Comparison of ENCODE assay signal across 8 cellular contexts in the genomic region with DNA sequence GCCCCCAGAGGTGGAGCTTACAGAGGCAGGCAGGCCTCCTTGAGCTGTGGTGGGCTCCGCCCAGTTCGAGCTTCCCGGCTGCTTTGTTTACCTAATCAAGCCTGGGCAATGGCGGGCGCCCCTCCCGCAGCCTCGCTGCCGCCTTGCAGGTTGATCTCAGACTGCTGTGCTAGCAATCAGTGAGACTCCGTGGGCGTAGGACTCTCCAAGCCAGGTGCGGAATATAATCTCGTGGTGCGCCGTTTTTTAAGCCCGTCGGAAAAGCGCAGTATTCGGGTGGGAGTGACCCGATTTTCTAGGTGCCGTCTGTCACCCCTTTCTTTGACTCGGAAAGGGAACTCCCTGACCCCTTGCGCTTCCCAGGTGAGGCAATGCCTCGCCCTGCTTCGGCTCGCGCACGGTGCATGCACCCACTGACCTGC. TPM values are rescaled to one million over a fixed set of nuclear protein-coding genes. Genes with fewer than 3 reads are reported as not detected.
DNase-seq lines count a peak whose midpoint lies in the region; ATAC-seq, FAIRE-seq and TF ChIP-seq lines count a peak whose summit lies in the region.
"Not testable (repeated sequence)": the region's sequence is repeated elsewhere in the genome, so short reads cannot be mapped to it uniquely, and the experiment has no call there.

No MANE protein-coding gene starts in this region.

- dilution Hi-C loops in endothelial cell of umbilical vein (cut with MboI; ENCODE audit: extremely low pct_ligation_motif_present, low sequenced_read_pairs), result not testable (repeated sequence)

- H3K9me3 ChIP-seq in CD4-positive, alpha-beta T cell (ENCODE audit: control insufficient read depth, low read length); endothelial cell of umbilical vein (replicated peaks; ENCODE audit: control insufficient read depth, insufficient read depth, low read length); kidney (ENCODE audit: control insufficient read depth in 1 of 2, low read length in 2 of 2); osteoblast (ENCODE audit: low read depth, low read length): not testable (repeated sequence)

- H3K9ac ChIP-seq in endothelial cell of umbilical vein (replicated peaks; ENCODE audit: extremely low read depth, insufficient read depth, low read length), result peak overlapping the region; percentile 29
- peak overlapping the region in 1 of 2 donors; percentile 65 for H3K9ac ChIP-seq in kidney (ENCODE audit: low read length in 2 of 2)

- BruUV-seq in endothelial cell of umbilical vein (replicated peaks; lab: Mats Ljungman, UMichigan), result TSS peak; percentile 82

- H3K4me1 Mint-ChIP-seq in CD4-positive, alpha-beta T cell (ENCODE audit: low read depth); activated CD4-positive, alpha-beta T cell treated with anti-CD3 and anti-CD28 coated beads, Interleukin-2, amount 10 ng/mL, durations not matched to agents 24 days and 14 days; activated naive CD8-positive, alpha-beta T cell treated with anti-CD3 and anti-CD28 coated beads, Interleukin-2, amount 50 U/mL, for 24 hours: not testable (repeated sequence)

- TF ChIP-seq CTCF in CD4-positive, alpha-beta T cell (IDR thresholded peaks at IDR 0.05); endothelial cell of umbilical vein (IDR thresholded peaks at IDR 0.05; ENCODE audit: extremely low read depth in 1 of 2, insufficient read depth in 1 of 2, low read depth in 1 of 2, low read length in 2 of 2); kidney (IDR thresholded peaks at IDR 0.05; ENCODE audit: borderline replicate concordance, extremely low read depth, insufficient read depth); osteoblast (IDR thresholded peaks at IDR 0.05; ENCODE audit: extremely low read depth, low read depth, low read length): not testable (repeated sequence)

- H3K4me3 ChIP-seq in endothelial cell of umbilical vein (replicated peaks in 1 of 3; ENCODE audit: insufficient read depth in 1 of 3, low read depth in 1 of 3, low read length in 3 of 3) (peak overlapping the region in 2 of 3 experiments; percentile 40 to 62), kidney (ENCODE audit: low read length in 2 of 2) (peak overlapping the region; percentile 71 to 75), osteoblast (ENCODE audit: insufficient read depth, low read length) (peak overlapping the region; percentile 57)

- H3K79me2 ChIP-seq in endothelial cell of umbilical vein (ENCODE audit: control insufficient read depth, insufficient read depth, low read length); osteoblast (ENCODE audit: insufficient read depth, low read length): not testable (repeated sequence)

- not testable (repeated sequence) for H4K20me1 ChIP-seq in endothelial cell of umbilical vein (replicated peaks; ENCODE audit: control insufficient read depth, extremely low read depth, insufficient read depth, low read length); osteoblast (ENCODE audit: insufficient read depth, low read length)

- not testable (repeated sequence) for H3K27me3 Mint-ChIP-seq in CD4-positive, alpha-beta T cell; activated CD4-positive, alpha-beta T cell treated with anti-CD3 and anti-CD28 coated beads, Interleukin-2, amount 10 ng/mL, durations not matched to agents 24 days and 14 days; activated naive CD8-positive, alpha-beta T cell treated with anti-CD3 and anti-CD28 coated beads, Interleukin-2, amount 50 U/mL, for 24 hours

- H3K36me3 Mint-ChIP-seq in CD4-positive, alpha-beta T cell (ENCODE audit: low read depth); activated CD4-positive, alpha-beta T cell treated with anti-CD3 and anti-CD28 coated beads, Interleukin-2, amount 10 ng/mL, durations not matched to agents 24 days and 14 days (ENCODE audit: low read depth); activated naive CD8-positive, alpha-beta T cell treated with anti-CD3 and anti-CD28 coated beads, Interleukin-2, amount 50 U/mL, for 24 hours (ENCODE audit: low read depth): not testable (repeated sequence)

- not testable (repeated sequence) for H3K27me3 ChIP-seq in CD4-positive, alpha-beta T cell (ENCODE audit: control insufficient read depth, insufficient read depth, low read length); endothelial cell of umbilical vein (ENCODE audit: control insufficient read depth in 2 of 2, insufficient read depth in 2 of 2, low read length in 2 of 2)
- peaks cover 13% of the 10 kb centered on the region for H3K27me3 ChIP-seq in osteoblast (ENCODE audit: insufficient read depth, low read length)

- H3K4me3 Mint-ChIP-seq in CD4-positive, alpha-beta T cell, result peak overlapping the region; percentile 91
- H3K4me3 Mint-ChIP-seq in activated CD4-positive, alpha-beta T cell treated with anti-CD3 and anti-CD28 coated beads, Interleukin-2, amount 10 ng/mL, durations not matched to agents 24 days and 14 days; activated naive CD8-positive, alpha-beta T cell treated with anti-CD3 and anti-CD28 coated beads, Interleukin-2, amount 50 U/mL, for 24 hours: not testable (repeated sequence)

- POLR2A ChIA-PET in CD4-positive, alpha-beta T cell (lab: Charles Lee), result interaction anchor here (0.8 to 1.0 kb wide), 4 partner anchors 26 to 60 kb away, joined by 3 to 5 read pairs (median 4); partner anchors contain the start of genes FOCAD and MLLT3
- POLR2A ChIA-PET in endothelial cell of umbilical vein (lab: Charles Lee), result not testable (repeated sequence)

- H3K27ac Mint-ChIP-seq in CD4-positive, alpha-beta T cell, result not testable (repeated sequence)
- peak overlapping the region; percentile 88 for H3K27ac Mint-ChIP-seq in activated CD4-positive, alpha-beta T cell treated with anti-CD3 and anti-CD28 coated beads, Interleukin-2, amount 10 ng/mL, durations not matched to agents 24 days and 14 days
- peak overlapping the region; percentile 44 for H3K27ac Mint-ChIP-seq in activated naive CD8-positive, alpha-beta T cell treated with anti-CD3 and anti-CD28 coated beads, Interleukin-2, amount 50 U/mL, for 24 hours

- not testable (repeated sequence) for H3K36me3 ChIP-seq in endothelial cell of umbilical vein (ENCODE audit: control insufficient read depth in 2 of 2, extremely low read depth in 1 of 2, insufficient read depth in 2 of 2, low read length in 2 of 2); kidney (ENCODE audit: control insufficient read depth in 1 of 2, insufficient read depth in 2 of 2, low read length in 2 of 2); osteoblast (ENCODE audit: insufficient read depth, low read length)

- peak overlapping the region; percentile 49 for H3K4me2 ChIP-seq in endothelial cell of umbilical vein (ENCODE audit: insufficient read depth, low read length)
- H3K4me2 ChIP-seq in osteoblast (ENCODE audit: insufficient read depth, low read length), result peak overlapping the region; percentile 54

- FAIRE-seq in endothelial cell of umbilical vein (lab: Jason Lieb, UNC); kidney (lab: Jason Lieb, UNC): not testable (repeated sequence)

- CTCF ChIA-PET in CD4-positive, alpha-beta T cell (lab: Charles Lee), result interaction anchor here (1.7 kb wide), 1 partner anchor 34 kb away, joined by 3 read pairs; no protein-coding TSS in a partner anchor
- CTCF ChIA-PET in endothelial cell of umbilical vein (lab: Charles Lee), result interaction anchor here (1.4 kb wide), 1 partner anchor 34 kb away, joined by 6 read pairs; no protein-coding TSS in a partner anchor

- H2AFZ ChIP-seq in endothelial cell of umbilical vein (ENCODE audit: low read depth, low read length) (peak overlapping the region; percentile 73), osteoblast (ENCODE audit: low read length) (peak overlapping the region; percentile 74)

- H3K27ac ChIP-seq in CD4-positive, alpha-beta T cell (ENCODE audit: low read depth, low read length); endothelial cell of umbilical vein (ENCODE audit: insufficient read depth, low read depth, low read length); kidney (ENCODE audit: low read depth in 2 of 2, low read length in 2 of 2); osteoblast (ENCODE audit: low read depth, low read length): not testable (repeated sequence)

- ATAC-seq in CD4-positive, alpha-beta T cell (ENCODE audit: poor library complexity); activated naive CD8-positive, alpha-beta T cell treated with anti-CD3 and anti-CD28 coated beads, Interleukin-2, amount 50 U/mL, for 24 hours: not testable (repeated sequence)

- DNase-seq in CD4-positive, alpha-beta T cell, result peak in 9 of 10 experiments; percentile 9 to 48 (median 22)
- DNase-seq in NCI-H146 (lab: John Stamatoyannopoulos, UW), result peak; percentile 25
- DNase-seq in activated CD4-positive, alpha-beta T cell treated with anti-CD3 and anti-CD28 coated beads, Interleukin-2, amount 10 ng/mL, durations not matched to agents 24 days and 14 days, result peak; percentile 83
- DNase-seq in activated naive CD8-positive, alpha-beta T cell treated with anti-CD3 and anti-CD28 coated beads, Interleukin-2, amount 50 U/mL, for 24 hours, result peak; percentile 8
- not testable (repeated sequence) for DNase-seq in endothelial cell of umbilical vein (ENCODE audit: low read depth, low spot score); kidney; osteoblast (ENCODE audit: insufficient read length, low spot score, missing footprints)
- DNase-seq in stimulated activated naive CD4-positive, alpha-beta T cell treated with Interleukin-2 at 50 U/mL for 16 hours (lab: John Stamatoyannopoulos, UW), result peak; percentile 32

- H3K9me3 Mint-ChIP-seq in CD4-positive, alpha-beta T cell; activated CD4-positive, alpha-beta T cell treated with anti-CD3 and anti-CD28 coated beads, Interleukin-2, amount 10 ng/mL, durations not matched to agents 24 days and 14 days; activated naive CD8-positive, alpha-beta T cell treated with anti-CD3 and anti-CD28 coated beads, Interleukin-2, amount 50 U/mL, for 24 hours: not testable (repeated sequence)

- H3K4me1 ChIP-seq in endothelial cell of umbilical vein (ENCODE audit: control insufficient read depth, extremely low read depth, insufficient read depth, low read length); kidney (ENCODE audit: control insufficient read depth in 1 of 2, insufficient read depth in 1 of 2, low read depth in 1 of 2, low read length in 2 of 2); osteoblast (ENCODE audit: insufficient read depth, low read length): not testable (repeated sequence)

- TF ChIP-seq POLR2A in endothelial cell of umbilical vein (IDR thresholded peaks at IDR 0.05; ENCODE audit: low read depth, low read length), result not testable (repeated sequence)

- intact Hi-C loops in CD4-positive, alpha-beta T cell (cut with DNase I, micrococcal nuclease); endothelial cell of umbilical vein (cut with micrococcal nuclease); kidney (cut with DNase I): not testable (repeated sequence)
- intact Hi-C loops in activated CD4-positive, alpha-beta T cell treated with anti-CD3 and anti-CD28 coated beads, Interleukin-2, amount 10 ng/mL, durations not matched to agents 24 days and 14 days (cut with micrococcal nuclease), result loop anchor here (1.0 kb wide), 1 partner anchor 27 kb away; no protein-coding TSS in a partner anchor

- H3K9me1 ChIP-seq in endothelial cell of umbilical vein (replicated peaks; ENCODE audit: control insufficient read depth, extremely low read depth, insufficient read depth, low read length), result not testable (repeated sequence)

RNA-seq across cellular contexts. Expression of gene FOCAD, which starts 25.8 kb away (rescaled TPM):
- total RNA-seq in CD4-positive, alpha-beta T cell, result 10 to 100 TPM; 12.4 to 14.1 TPM
- 32.0 and 36.4 TPM in 2 replicates for total RNA-seq in activated CD4-positive, alpha-beta T cell treated with anti-CD3 and anti-CD28 coated beads, Interleukin-2, amount 10 ng/mL, durations not matched to agents 24 days and 14 days
- total RNA-seq in endothelial cell of umbilical vein (59.4 and 66.9 TPM in 2 replicates), kidney (35.7 TPM), osteoblast (45.6 and 53.0 TPM in 2 replicates)
- polyA plus RNA-seq in endothelial cell of umbilical vein (26.7 and 27.7 TPM in 2 replicates), kidney (ENCODE audit: insufficient read depth, low read depth, low replicate concordance) (12.2 TPM)
- 31.7 and 32.3 TPM in 2 replicates for polyA plus RNA-seq in endothelial cell of umbilical vein (2011; cell fraction: cytosol; rRNA removed)
- polyA plus RNA-seq in endothelial cell of umbilical vein (2011; cell fraction: nucleus; rRNA removed), result 86.0 and 90.1 TPM in 2 replicates
- polyA plus RNA-seq in endothelial cell of umbilical vein (2012), result 47.6 and 61.4 TPM in 2 replicates
- polyA minus RNA-seq in endothelial cell of umbilical vein, result 196 and 222 TPM in 2 replicates
- 26.6 TPM for polyA minus RNA-seq in endothelial cell of umbilical vein (2011; cell fraction: cytosol; rRNA and poly(A)+ RNA removed)
- polyA minus RNA-seq in endothelial cell of umbilical vein (2011; cell fraction: nucleus; rRNA and poly(A)+ RNA removed), result 215 and 380 TPM in 2 replicates

RNA-seq across cellular contexts. Expression of gene MLLT3, which starts 36.0 kb away (rescaled TPM):
- 10 to 100 TPM; 59.2 to 60.6 TPM for total RNA-seq in CD4-positive, alpha-beta T cell
- total RNA-seq in activated CD4-positive, alpha-beta T cell treated with anti-CD3 and anti-CD28 coated beads, Interleukin-2, amount 10 ng/mL, durations not matched to agents 24 days and 14 days, result 26.5 and 27.8 TPM in 2 replicates
- total RNA-seq in endothelial cell of umbilical vein, result 10.0 and 11.1 TPM in 2 replicates
- 5.7 and 6.1 TPM in 2 replicates for polyA plus RNA-seq in endothelial cell of umbilical vein
- 8.0 and 9.7 TPM in 2 replicates for polyA plus RNA-seq in endothelial cell of umbilical vein (2011; cell fraction: cytosol; rRNA removed)
- polyA plus RNA-seq in endothelial cell of umbilical vein (2011; cell fraction: nucleus; rRNA removed), result 6.0 and 6.7 TPM in 2 replicates
- polyA plus RNA-seq in endothelial cell of umbilical vein (2012), result 6.8 and 10.5 TPM in 2 replicates
- polyA minus RNA-seq in endothelial cell of umbilical vein, result 10.4 and 13.6 TPM in 2 replicates
- polyA minus RNA-seq in endothelial cell of umbilical vein (2011; cell fraction: cytosol; rRNA and poly(A)+ RNA removed), result 19.8 TPM
- polyA minus RNA-seq in endothelial cell of umbilical vein (2011; cell fraction: nucleus; rRNA and poly(A)+ RNA removed), result 10.7 and 12.3 TPM in 2 replicates
- total RNA-seq in kidney, result 19.7 TPM
- polyA plus RNA-seq in kidney (ENCODE audit: insufficient read depth, low read depth, low replicate concordance), result 15.8 TPM
- total RNA-seq in osteoblast, result 13.8 and 17.4 TPM in 2 replicates
